In genomic region chr20:47075263-47075662, GRCh38 we compare ENCODE assay signal across 32 cellular contexts.
"Had no signal": no experiment of that assay in that cellular context is flagged by ENCODE, and none has a peak within 500 bp of the region (broad histone marks: within the 10 kb centered on the region; RNA-seq: fewer than 3 reads in every experiment).

No MANE protein-coding gene starts in this region.

- ATAC-seq: activated CD4-positive, CD25-positive, alpha-beta regulatory T cell treated with anti-CD3 and anti-CD28 coated beads, Interleukin-2, amount 50 U/mL, for 24 hours; activated CD8-positive, alpha-beta T cell treated with anti-CD3 and anti-CD28 coated beads for 36 hours; activated naive CD8-positive, alpha-beta T cell treated with anti-CD3 and anti-CD28 coated beads, Interleukin-2, amount 50 U/mL, for 24 hours; activated T-cell treated with anti-CD3 and anti-CD28 coated beads, Interleukin-2, amount 50 U/mL, for 4 hours; activated T-helper 17 cell treated with anti-CD3 and anti-CD28 coated beads, Interleukin-2, amount 50 U/mL, for 72 hours; foreskin keratinocyte; gastrocnemius medialis; T-helper 17 cell had no signal

- H3K27me3 ChIP-seq: adrenal gland, ascending aorta, breast epithelium, cardiac muscle cell, esophagus muscularis mucosa, foreskin keratinocyte, gastrocnemius medialis had no signal

- H3K9me3 ChIP-seq: adrenal gland, gastrocnemius medialis had no signal

- H3K4me3 ChIP-seq: adrenal gland, ascending aorta, breast epithelium, cardiac muscle cell, coronary artery, dorsolateral prefrontal cortex, esophagus muscularis mucosa, gastrocnemius medialis had no signal

- H3K4me1 ChIP-seq: adrenal gland, ascending aorta, breast epithelium, esophagus muscularis mucosa, foreskin keratinocyte, gastrocnemius medialis had no signal

- H3K36me3 ChIP-seq: adrenal gland, ascending aorta, cardiac muscle cell, gastrocnemius medialis had no signal

- DNase-seq: activated B cell treated with CpG ODN at 0.5 μM for 24 hours; activated CD4-positive, alpha-beta T cell treated with anti-CD3 and anti-CD28 coated beads for 48 hours; activated CD4-positive, alpha-beta T cell treated with anti-CD3 and anti-CD28 coated beads, Interleukin-2, amount 50 U/mL, for 1 hour; activated CD4-positive, alpha-beta T cell treated with anti-CD3 and anti-CD28 coated beads, Interleukin-2, amount 50 U/mL, for 48 hours; activated CD8-positive, alpha-beta memory T cell treated with anti-CD3 and anti-CD28 coated beads for 24 hours; activated CD8-positive, alpha-beta T cell treated with anti-CD3 and anti-CD28 coated beads for 36 hours; activated effector memory CD4-positive, alpha-beta T cell treated with Interleukin-2 at 50 U/mL for 16 hours; activated gamma-delta T cell treated with Interleukin-2 at 50 U/mL for 16 hours; activated naive CD4-positive, alpha-beta T cell treated with Interleukin-2 at 50 U/mL for 16 hours; activated naive CD8-positive, alpha-beta T cell treated with anti-CD3 and anti-CD28 coated beads for 36 hours; activated naive CD8-positive, alpha-beta T cell treated with anti-CD3 and anti-CD28 coated beads, Interleukin-2, amount 50 U/mL, for 24 hours; activated T-cell treated with anti-CD3 and anti-CD28 coated beads, Interleukin-2, amount 50 U/mL, for 4 hours; amygdala; central memory CD4-positive, alpha-beta T cell; cerebellar nuclear complex; dorsolateral prefrontal cortex; effector memory CD4-positive, alpha-beta T cell; erythroblast; foreskin keratinocyte; gastrocnemius medialis; T-helper 1 cell; T-helper 17 cell; T1000; WERI-Rb-1 had no signal

- H3K27ac ChIP-seq: adrenal gland, ascending aorta, breast epithelium, cardiac muscle cell, coronary artery, dorsolateral prefrontal cortex, esophagus muscularis mucosa, foreskin keratinocyte, gastrocnemius medialis, WERI-Rb-1 had no signal
